1 cellular context compared by ENCODE assay signal in genomic region chr4:119858176-119858575, GRCh38.
TF ChIP-seq lines count a peak whose summit lies in the region.

No MANE protein-coding gene starts in this region.

TF ChIP-seq in GM23338, 12 proteins besides CTCF, POLR2A, EP300 and RAD21 (continued from another document):
- TF ChIP-seq ZNF462 (CRISPR knock-in tag; IDR thresholded peaks at IDR 0.05), result no peak
TF ChIP-seq in GM23338: peak in this region for 0.
